In genomic region chr9:16058131-16058549, GRCh38 we compare ENCODE assay signal across 13 cellular contexts.
DNase-seq lines count a peak whose midpoint lies in the region; ATAC-seq and TF ChIP-seq lines count a peak whose summit lies in the region.
"Had no signal": no experiment of that assay in that cellular context is flagged by ENCODE, and none has a peak within 500 bp of the region (broad histone marks: within the 10 kb centered on the region; RNA-seq: fewer than 3 reads in every experiment).

No MANE protein-coding gene starts in this region.

- H3K4me3 Mint-ChIP-seq in MCF 10A (ENCODE audit: unreplicated experiment) = no peak overlapping the region

- TF ChIP-seq POLR2A in breast epithelium (IDR thresholded peaks at IDR 0.05) (no peak), vagina (IDR thresholded peaks at IDR 0.05) (no peak)

- H3K4me3 ChIP-seq in breast epithelium (no peak overlapping the region), vagina (no peak overlapping the region)
- H3K4me3 ChIP-seq: stomach had no signal

- intact Hi-C loops in MCF 10A (cut with micrococcal nuclease) = no loop called here
- intact Hi-C loops in breast epithelium (cut with DNase I; ENCODE audit: low total_unique reads) = no loop called here
- intact Hi-C loops in vagina (cut with DNase I) = no loop called here

- H3K4me1 ChIP-seq in breast epithelium = no peaks in the 10 kb centered on the region
- no peaks in the 10 kb centered on the region for H3K4me1 ChIP-seq in vagina
- H3K4me1 ChIP-seq: parathyroid adenoma, stomach had no signal

- H3K27me3 Mint-ChIP-seq in MCF 10A (ENCODE audit: insufficient read depth, unreplicated experiment) = no peaks in the 10 kb centered on the region

- no peaks in the 10 kb centered on the region for H3K36me3 ChIP-seq in breast epithelium
- H3K36me3 ChIP-seq in vagina = no peaks in the 10 kb centered on the region
- H3K36me3 ChIP-seq: stomach had no signal

- no peaks in the 10 kb centered on the region for H3K9me3 Mint-ChIP-seq in MCF 10A (ENCODE audit: unreplicated experiment)

- H3K27me3 ChIP-seq in breast epithelium (no peaks in the 10 kb centered on the region), vagina (no peaks in the 10 kb centered on the region)
- H3K27me3 ChIP-seq: stomach had no signal

- ATAC-seq in GM19324 (IDR thresholded peaks at IDR 0.05; ENCODE audit: low FRiP score, unreplicated experiment) = no peak
- ATAC-seq: HCT116 had no signal

- no peak overlapping the region for H3K27ac ChIP-seq in breast epithelium
- H3K27ac ChIP-seq in epithelial cell of prostate = peak overlapping the region; percentile 54
- no peak overlapping the region for H3K27ac ChIP-seq in vagina
- H3K27ac ChIP-seq: parathyroid adenoma, stomach had no signal

- POLR2A ChIA-PET in MCF 10A (lab: Yijun Ruan, JAX) = no interaction called here

- H3K27ac Mint-ChIP-seq in MCF 10A (ENCODE audit: low read depth, unreplicated experiment) = no peak overlapping the region

- DNase-seq in MCF 10A (ENCODE audit: unreplicated experiment) (peak; percentile 17), breast epithelium (ENCODE audit: low spot score in 2 of 2) (no peak), MV-4-11 (lab: John Stamatoyannopoulos, UW) (peak; percentile 55), epithelial cell of prostate (ENCODE audit: low read depth, low spot score) (peak; percentile 27), vagina (ENCODE audit: extremely low spot score in 2 of 2) (peak; percentile 4 to 80), pons (ENCODE audit: low spot score) (no peak)
- no peak for DNase-seq in stimulated activated CD4-positive, alpha-beta T cell treated with anti-CD3 and anti-CD28 coated beads, Interleukin-4, amount 100 ng/mL, for 1 hour
- DNase-seq: COR-L47, NCI-H1436 treated with DMSO at 0.1 percent for 48 hours, stomach had no signal

- no peaks in the 10 kb centered on the region for H3K9me3 ChIP-seq in breast epithelium
- H3K9me3 ChIP-seq in vagina = no peaks in the 10 kb centered on the region
- H3K9me3 ChIP-seq: stomach had no signal

- H3K4me1 Mint-ChIP-seq in MCF 10A (ENCODE audit: insufficient read depth, unreplicated experiment) = peaks cover 22% of the 10 kb centered on the region

- CTCF ChIA-PET in MCF 10A (lab: Yijun Ruan, JAX) = interaction anchor here (0.6 kb wide), 1 partner anchor 192 kb away, joined by 3 read pairs; no protein-coding TSS in a partner anchor

- BruUV-seq in MCF 10A (replicated peaks; lab: Mats Ljungman, UMichigan) = no TSS peak

- no peaks in the 10 kb centered on the region for H3K36me3 Mint-ChIP-seq in MCF 10A (ENCODE audit: insufficient read depth, unreplicated experiment)

- TF ChIP-seq CTCF in MCF 10A (IDR thresholded peaks at IDR 0.05; ENCODE audit: unreplicated experiment) (no peak), breast epithelium (IDR thresholded peaks at IDR 0.05) (no peak), vagina (IDR thresholded peaks at IDR 0.05) (no peak)

Comparison
In these comparisons a context has a peak if more than half of its experiments do, and no peak if none do; other contexts are left out.
1. DNase-seq: peak in MCF 10A (single experiment), MV-4-11 (single experiment), epithelial cell of prostate (single experiment) and vagina (2 of 2); none in breast epithelium (0 of 2), stimulated activated CD4-positive, alpha-beta T cell treated with anti-CD3 and anti-CD28 coated beads, Interleukin-4, amount 100 ng/mL, for 1 hour (single experiment) and pons (single experiment).